Comparison of ENCODE assay signal across 13 cellular contexts in the genomic region with DNA sequence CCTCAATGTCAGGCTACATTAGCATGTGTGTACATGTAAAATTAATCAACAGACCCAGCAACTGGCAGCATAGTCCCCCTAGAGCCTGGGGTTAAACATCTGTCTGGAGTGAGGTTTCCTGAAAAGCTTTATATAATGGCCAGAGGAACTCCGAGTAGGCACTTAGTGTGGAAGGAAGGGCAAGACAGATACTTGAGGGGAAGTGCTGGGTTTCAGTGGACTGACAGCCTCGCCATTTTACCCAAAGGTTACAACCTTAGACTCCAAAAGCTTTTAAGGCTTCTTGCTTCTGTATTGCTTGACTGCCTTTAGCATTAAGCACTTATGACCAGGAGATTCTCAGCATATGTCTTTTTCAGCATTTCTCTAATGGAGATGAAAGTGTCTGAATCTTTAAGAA.
DNase-seq lines count a peak whose midpoint lies in the region; ATAC-seq and TF ChIP-seq lines count a peak whose summit lies in the region.
"Had no signal": no experiment of that assay in that cellular context is flagged by ENCODE, and none has a peak within 500 bp of the region (broad histone marks: within the 10 kb centered on the region; RNA-seq: fewer than 3 reads in every experiment).

No MANE protein-coding gene starts in this region.

- ATAC-seq in stimulated activated memory B cell treated with anti-CD40 and anti-IgM and Interleukin-4, amounts not matched to agents 10 μg/mL and 1 μg/mL and 100 μg/mL, for 72 hours: peak; percentile 48
- ATAC-seq in stimulated activated naive CD8-positive, alpha-beta T cell treated with anti-CD3 and anti-CD28 coated beads, Interleukin-15, Interleukin-2, amounts not matched to agents 100 U/mL and 50 U/mL, for 24 hours: no peak
- no peak for ATAC-seq in natural killer cell
- ATAC-seq: CD8-positive, alpha-beta T cell; GM12878 had no signal

- intact Hi-C loops in natural killer cell (cut with micrococcal nuclease): no loop called here

- no peak overlapping the region for H3K4me3 Mint-ChIP-seq in stimulated activated memory B cell treated with anti-CD40 and anti-IgM and Interleukin-4, amounts not matched to agents 10 μg/mL and 1 μg/mL and 100 μg/mL, for 72 hours
- no peak overlapping the region for H3K4me3 Mint-ChIP-seq in natural killer cell
- H3K4me3 Mint-ChIP-seq: CD8-positive, alpha-beta T cell; H9 had no signal

- peak; percentile 46 for DNase-seq in DMS79 treated with DMSO at 0.1 percent for 48 hours (lab: John Stamatoyannopoulos, UW)
- peak; percentile 19 to 55 for DNase-seq in Kasumi-1 (lab: John Stamatoyannopoulos, UW)
- peak; percentile 17 for DNase-seq in UCSD-AML1 (lab: John Stamatoyannopoulos, UW; ENCODE audit: unreplicated experiment)
- no peak for DNase-seq in stimulated activated naive CD8-positive, alpha-beta T cell treated with anti-CD3 and anti-CD28 coated beads, Interleukin-15, Interleukin-2, amounts not matched to agents 100 U/mL and 50 U/mL, for 24 hours
- no peak for DNase-seq in natural killer cell
- no peak for DNase-seq in activated T-cell treated with anti-CD3 and anti-CD28 coated beads, Interleukin-2, amount 50 U/mL, for 48 hours
- DNase-seq: BE2C; Caco-2; CD8-positive, alpha-beta T cell; GOT3; H9 had no signal

- H3K4me1 Mint-ChIP-seq in stimulated activated memory B cell treated with anti-CD40 and anti-IgM and Interleukin-4, amounts not matched to agents 10 μg/mL and 1 μg/mL and 100 μg/mL, for 72 hours: peaks cover 18% of the 10 kb centered on the region
- peaks cover 24 to 30% of the 10 kb centered on the region in 2 donors for H3K4me1 Mint-ChIP-seq in natural killer cell

- TF ChIP-seq CTCF in natural killer cell (IDR thresholded peaks at IDR 0.05): no peak

- H3K27ac Mint-ChIP-seq in stimulated activated memory B cell treated with anti-CD40 and anti-IgM and Interleukin-4, amounts not matched to agents 10 μg/mL and 1 μg/mL and 100 μg/mL, for 72 hours: no peak overlapping the region
- H3K27ac Mint-ChIP-seq in natural killer cell: no peak overlapping the region
- H3K27ac Mint-ChIP-seq: CD8-positive, alpha-beta T cell; H9 had no signal

- no peaks in the 10 kb centered on the region for H3K9me3 Mint-ChIP-seq in stimulated activated memory B cell treated with anti-CD40 and anti-IgM and Interleukin-4, amounts not matched to agents 10 μg/mL and 1 μg/mL and 100 μg/mL, for 72 hours
- H3K9me3 Mint-ChIP-seq in natural killer cell: no peaks in the 10 kb centered on the region
- H3K9me3 Mint-ChIP-seq: CD8-positive, alpha-beta T cell; H9 had no signal

- H3K27me3 Mint-ChIP-seq in stimulated activated memory B cell treated with anti-CD40 and anti-IgM and Interleukin-4, amounts not matched to agents 10 μg/mL and 1 μg/mL and 100 μg/mL, for 72 hours: no peaks in the 10 kb centered on the region
- no peaks in the 10 kb centered on the region for H3K27me3 Mint-ChIP-seq in natural killer cell (ENCODE audit: low read depth in 2 of 2)

- no peaks in the 10 kb centered on the region for H3K36me3 Mint-ChIP-seq in stimulated activated memory B cell treated with anti-CD40 and anti-IgM and Interleukin-4, amounts not matched to agents 10 μg/mL and 1 μg/mL and 100 μg/mL, for 72 hours
- no peaks in the 10 kb centered on the region for H3K36me3 Mint-ChIP-seq in natural killer cell

Comparison
In these comparisons a context has a peak if more than half of its experiments do, and no peak if none do; other contexts are left out.
1. DNase-seq: peak in DMS79 treated with DMSO at 0.1 percent for 48 hours (single experiment), Kasumi-1 (2 of 2) and UCSD-AML1 (single experiment); none in stimulated activated naive CD8-positive, alpha-beta T cell treated with anti-CD3 and anti-CD28 coated beads, Interleukin-15, Interleukin-2, amounts not matched to agents 100 U/mL and 50 U/mL, for 24 hours (single experiment), natural killer cell (single experiment) and activated T-cell treated with anti-CD3 and anti-CD28 coated beads, Interleukin-2, amount 50 U/mL, for 48 hours (0 of 2).